Comparison of ENCODE assay signal across 9 cellular contexts in genomic region chr17:78409191-78409621, GRCh38. TPM values are rescaled to one million over a fixed set of nuclear protein-coding genes. Genes with fewer than 3 reads are reported as not detected.
DNase-seq lines count a peak whose midpoint lies in the region; ATAC-seq and TF ChIP-seq lines count a peak whose summit lies in the region.
"Had no signal": no experiment of that assay in that cellular context is flagged by ENCODE, and none has a peak within 500 bp of the region (broad histone marks: within the 10 kb centered on the region; RNA-seq: fewer than 3 reads in every experiment).

No MANE protein-coding gene starts in this region.

- H3K4me1 ChIP-seq in gastrocnemius medialis (peaks cover 78 to 80% of the 10 kb centered on the region in 2 donors), OCI-LY7 (ENCODE audit: insufficient read depth, low read length, poor library complexity, severe bottlenecking) (peaks cover 4% of the 10 kb centered on the region)

- H3K4me1 Mint-ChIP-seq in activated T-cell treated with anti-CD3 and anti-CD28 coated beads, Interleukin-2, amount 50 U/mL, for 24 hours (ENCODE audit: low read depth), result peaks cover 71% of the 10 kb centered on the region

- no peaks in the 10 kb centered on the region for H4K20me1 ChIP-seq in OCI-LY7 (ENCODE audit: insufficient read depth, low read length)

- no peak overlapping the region for H2AFZ ChIP-seq in OCI-LY7 (ENCODE audit: low read length)

- no TSS peak for BruUV-seq in OCI-LY7 (replicated peaks; lab: Mats Ljungman, UMichigan)

- POLR2A ChIA-PET in OCI-LY7 (lab: Charles Lee), result interaction anchor here (0.8 kb wide), 1 partner anchor 28 kb away, joined by 3 read pairs; no protein-coding TSS in a partner anchor

- H3K9me2 ChIP-seq in OCI-LY7 (ENCODE audit: insufficient read depth, low read length), result no peaks in the 10 kb centered on the region

- DNase-seq in activated T-cell treated with anti-CD3 and anti-CD28 coated beads, Interleukin-2, amount 50 U/mL, for 24 hours, result no peak
- no peak for DNase-seq in activated T-cell treated with anti-CD3 and anti-CD28 coated beads, Interleukin-2, amount 50 U/mL, for 1 hour
- peak; percentile 78 for DNase-seq in NCI-H2171 (lab: John Stamatoyannopoulos, UW)
- DNase-seq in cerebellum (ENCODE audit: low spot score), result peak; percentile 73
- no peak for DNase-seq in gastrocnemius medialis
- DNase-seq in retina, result no peak
- DNase-seq in OCI-LY7 (ENCODE audit: low spot score), result no peak
- DNase-seq: MG63 had no signal

- H3K27me3 ChIP-seq in gastrocnemius medialis, result no peaks in the 10 kb centered on the region
- H3K27me3 ChIP-seq: MG63 had no signal

- no peak overlapping the region for H3K4me3 Mint-ChIP-seq in activated T-cell treated with anti-CD3 and anti-CD28 coated beads, Interleukin-2, amount 50 U/mL, for 24 hours

- peak overlapping the region; percentile 65 for H3K27ac Mint-ChIP-seq in activated T-cell treated with anti-CD3 and anti-CD28 coated beads, Interleukin-2, amount 50 U/mL, for 24 hours

- intact Hi-C loops in gastrocnemius medialis (cut with DNase I; ENCODE audit: low total_unique reads) (no loop called here), OCI-LY7 (cut with micrococcal nuclease; ENCODE audit: unreplicated experiment) (no loop called here)

- in situ Hi-C loops in gastrocnemius medialis (cut with MboI; ENCODE audit: low sequenced_read_pairs in 4 of 4), result no loop called here

- no peak for ATAC-seq in gastrocnemius medialis
- no peak for ATAC-seq in HG02938 (IDR thresholded peaks at IDR 0.05; ENCODE audit: unreplicated experiment)

- TF ChIP-seq CTCF in gastrocnemius medialis (IDR thresholded peaks at IDR 0.05 in 4 of 5, conservative IDR thresholded peaks at IDR 0.05 in 1 of 5) (no peak), OCI-LY7 (conservative IDR thresholded peaks at IDR 0.05; ENCODE audit: low read length) (no peak)

- CTCF ChIA-PET in OCI-LY7 (lab: Charles Lee; ENCODE audit: unreplicated experiment), result no interaction called here

- peaks cover 92% of the 10 kb centered on the region for H3K36me3 Mint-ChIP-seq in activated T-cell treated with anti-CD3 and anti-CD28 coated beads, Interleukin-2, amount 50 U/mL, for 24 hours (ENCODE audit: low read depth)

- no peak overlapping the region for H3K4me2 ChIP-seq in OCI-LY7 (ENCODE audit: low read length)

- no peaks in the 10 kb centered on the region for H3K9me3 Mint-ChIP-seq in activated T-cell treated with anti-CD3 and anti-CD28 coated beads, Interleukin-2, amount 50 U/mL, for 24 hours

- H3K36me3 ChIP-seq in gastrocnemius medialis (peaks cover 0 to 11% of the 10 kb centered on the region in 2 donors), OCI-LY7 (ENCODE audit: insufficient read depth, low read length) (peaks cover 58% of the 10 kb centered on the region)

- H3K4me3 ChIP-seq in gastrocnemius medialis (no peak overlapping the region), OCI-LY7 (ENCODE audit: low read depth, low read length, poor library complexity, severe bottlenecking) (no peak overlapping the region)
- H3K4me3 ChIP-seq: MG63 had no signal

- no peaks in the 10 kb centered on the region for H3K79me2 ChIP-seq in OCI-LY7 (ENCODE audit: insufficient read depth, low read depth, low read length)

- TF ChIP-seq POLR2A in gastrocnemius medialis (IDR thresholded peaks at IDR 0.05), result no peak

- no peaks in the 10 kb centered on the region for H3K27me3 Mint-ChIP-seq in activated T-cell treated with anti-CD3 and anti-CD28 coated beads, Interleukin-2, amount 50 U/mL, for 24 hours

- H3K9me3 ChIP-seq in gastrocnemius medialis (no peaks in the 10 kb centered on the region), OCI-LY7 (ENCODE audit: low read length) (no peaks in the 10 kb centered on the region)
- H3K9me3 ChIP-seq: MG63 had no signal

- H3K27ac ChIP-seq in gastrocnemius medialis (peak overlapping the region; percentile 73 to 98 (median 95)), OCI-LY7 (ENCODE audit: low read depth, low read length, poor library complexity, severe bottlenecking) (no peak overlapping the region)

RNA-seq across cellular contexts. Expression of gene PGS1, which starts 30.8 kb away (rescaled TPM):
- total RNA-seq in cerebellum (41.8 TPM), gastrocnemius medialis (10 to 100 TPM; 16.6 to 30.0 (median 21.8) TPM), OCI-LY7 (2022) (61.3 and 68.2 TPM in 2 replicates)
- 59.6 and 67.3 TPM in 2 replicates for total RNA-seq in OCI-LY7 (2014; rRNA removed; shearing (Covaris generic))

RNA-seq across cellular contexts. Expression of gene SOCS3, which starts 49.3 kb away (rescaled TPM):
- 10.7 TPM for total RNA-seq in cerebellum
- total RNA-seq in gastrocnemius medialis, result 10 to 100 TPM in 3 of 4 donors, 1 to 10 TPM in 1; 4.5 to 44.2 (median 16.4) TPM
- not detected in 2 replicates for total RNA-seq in OCI-LY7 (2014; rRNA removed; shearing (Covaris generic))
- total RNA-seq in OCI-LY7 (2022), result not detected in 2 replicates

Comparison
In these comparisons a context has a peak if more than half of its experiments do, and no peak if none do; other contexts are left out.
1. DNase-seq: peak in NCI-H2171 (single experiment) and cerebellum (single experiment); none in activated T-cell treated with anti-CD3 and anti-CD28 coated beads, Interleukin-2, amount 50 U/mL, for 24 hours (single experiment), activated T-cell treated with anti-CD3 and anti-CD28 coated beads, Interleukin-2, amount 50 U/mL, for 1 hour (single experiment), gastrocnemius medialis (0 of 2), retina (single experiment) and OCI-LY7 (single experiment).
2. RNA of gene SOCS3, which starts 49.3 kb away (total RNA-seq): 4.5 to 44.2 TPM in gastrocnemius medialis and 10.7 TPM in cerebellum (single experiment); not detected in OCI-LY7; every median in the first group is over 4 times any median in the second.